Comparison of ENCODE assay signal across 15 cellular contexts in the genomic region with DNA sequence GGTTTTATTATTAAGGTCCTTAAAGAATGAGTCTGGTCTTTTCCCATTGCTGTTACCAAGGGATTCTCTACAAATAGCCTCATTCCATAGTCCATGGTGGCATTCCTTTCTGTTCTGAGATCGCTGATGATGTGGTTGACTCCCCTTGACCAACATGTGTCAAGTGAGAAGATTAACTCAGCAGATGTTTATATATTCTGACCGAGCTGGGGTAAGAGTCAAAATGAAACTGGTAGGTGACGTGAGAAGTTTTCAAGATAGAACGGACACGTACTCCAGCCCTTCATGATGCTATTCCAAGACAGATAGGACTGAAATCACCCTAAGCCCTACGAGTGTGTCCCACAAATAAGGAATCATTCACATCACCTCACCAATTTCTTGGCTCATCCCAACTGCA.
A peak's percentile ranks its signal among the peaks of the same experiment; 100 is the strongest.
DNase-seq lines count a peak whose midpoint lies in the region; ATAC-seq, FAIRE-seq and TF ChIP-seq lines count a peak whose summit lies in the region.
"Had no signal": no experiment of that assay in that cellular context is flagged by ENCODE, and none has a peak within 500 bp of the region (broad histone marks: within the 10 kb centered on the region; RNA-seq: fewer than 3 reads in every experiment).

No MANE protein-coding gene starts in this region.

- TF ChIP-seq CTCF in GM10248 (IDR thresholded peaks at IDR 0.05; ENCODE audit: control extremely low read depth, extremely low read depth, low read depth, missing control alignments): no peak
- TF ChIP-seq CTCF in foreskin fibroblast (IDR thresholded peaks at IDR 0.05; ENCODE audit: low read depth, low read length): no peak

- CTCF ChIA-PET in GM10248 (lab: Yijun Ruan, JAX): interaction anchor here (1.6 to 3.3 kb wide), 4 partner anchors 12 to 84 kb away, joined by 4 to 13 read pairs (median 10); no protein-coding TSS in a partner anchor
- CTCF ChIA-PET in activated naive CD4-positive, alpha-beta T cell treated with anti-CD3 and anti-CD28 coated beads, Interleukin-2, amount 10 ng/mL, durations not matched to agents 7 days and 5 days (lab: Charles Lee): interaction anchor here (0.6 to 1.0 kb wide), 2 partner anchors 83 to 163 kb away, joined by 3 read pairs; no protein-coding TSS in a partner anchor

- H3K4me1 Mint-ChIP-seq in activated naive CD4-positive, alpha-beta T cell treated with anti-CD3 and anti-CD28 coated beads, Interleukin-2, amount 10 ng/mL, durations not matched to agents 7 days and 5 days: no peaks in the 10 kb centered on the region
- H3K4me1 Mint-ChIP-seq: immature natural killer cell had no signal

- no peak overlapping the region for H3K4me3 Mint-ChIP-seq in activated naive CD4-positive, alpha-beta T cell treated with anti-CD3 and anti-CD28 coated beads, Interleukin-2, amount 10 ng/mL, durations not matched to agents 7 days and 5 days
- H3K4me3 Mint-ChIP-seq: immature natural killer cell; naive thymus-derived CD4-positive, alpha-beta T cell; T-helper 17 cell had no signal

- FAIRE-seq in GM19239 (lab: Jason Lieb, UNC): peak; percentile 94

- no peaks in the 10 kb centered on the region for H3K36me3 ChIP-seq in aorta (ENCODE audit: control insufficient read depth in 1 of 2, insufficient read depth in 2 of 2, low read length in 1 of 2)

- ATAC-seq in HG02588 (IDR thresholded peaks at IDR 0.05; ENCODE audit: unreplicated experiment) (peak; percentile 98), HG03342 (IDR thresholded peaks at IDR 0.05; ENCODE audit: unreplicated experiment) (peak; percentile 95), aorta (ENCODE audit: low FRiP score) (no peak)
- ATAC-seq: naive thymus-derived CD4-positive, alpha-beta T cell; T-helper 17 cell had no signal

- intact Hi-C loops in aorta (cut with DNase I): no loop called here

- H3K27ac ChIP-seq in aorta (ENCODE audit: low read depth in 1 of 2, low read length in 2 of 2): no peak overlapping the region
- H3K27ac ChIP-seq: HL-60 had no signal

- WGBS in aorta, 2 donors: 91 to 92% methylated on average over 6 of the region's 6 CpGs

- H3K27me3 Mint-ChIP-seq in activated naive CD4-positive, alpha-beta T cell treated with anti-CD3 and anti-CD28 coated beads, Interleukin-2, amount 10 ng/mL, durations not matched to agents 7 days and 5 days: no peaks in the 10 kb centered on the region

- no peaks in the 10 kb centered on the region for H3K9me3 ChIP-seq in aorta (ENCODE audit: control insufficient read depth, low read length)

- no peak overlapping the region for H3K4me3 ChIP-seq in aorta (ENCODE audit: low read length in 2 of 2)
- no peak overlapping the region for H3K4me3 ChIP-seq in foreskin fibroblast (ENCODE audit: low read depth in 1 of 2, low read length in 2 of 2)

- peak; percentile 54 for DNase-seq in GM10248 (ENCODE audit: extremely low spot score)
- peak; percentile 43 for DNase-seq in GM19239 (ENCODE audit: insufficient read length, low spot score)
- no peak for DNase-seq in NCI-H2196 treated with DMSO at 0.1 percent for 48 hours (lab: John Stamatoyannopoulos, UW; ENCODE audit: unreplicated experiment)
- DNase-seq in activated naive CD4-positive, alpha-beta T cell treated with anti-CD3 and anti-CD28 coated beads, Interleukin-2, amount 10 ng/mL, durations not matched to agents 7 days and 5 days: no peak
- DNase-seq in aorta: no peak
- no peak for DNase-seq in foreskin fibroblast
- DNase-seq: erythroblast; immature natural killer cell; naive thymus-derived CD4-positive, alpha-beta T cell; NCI-H1048; NK-92 treated with Interleukin-12 subunit alpha and Interleukin-12 subunit beta, amount 100 ng/mL, for 24 hours; T-helper 17 cell had no signal

- H3K9me3 Mint-ChIP-seq in activated naive CD4-positive, alpha-beta T cell treated with anti-CD3 and anti-CD28 coated beads, Interleukin-2, amount 10 ng/mL, durations not matched to agents 7 days and 5 days: no peaks in the 10 kb centered on the region
- H3K9me3 Mint-ChIP-seq: immature natural killer cell; naive thymus-derived CD4-positive, alpha-beta T cell had no signal

- peaks cover 0 to 5% of the 10 kb centered on the region in 2 donors for H3K27me3 ChIP-seq in aorta (ENCODE audit: control insufficient read depth in 1 of 2, insufficient read depth in 2 of 2, low read length in 1 of 2)

- POLR2A ChIA-PET in GM10248 (lab: Yijun Ruan, JAX): no interaction called here

- no peaks in the 10 kb centered on the region for H3K4me1 ChIP-seq in aorta (ENCODE audit: control insufficient read depth in 1 of 2, insufficient read depth in 2 of 2, low read length in 2 of 2)

- H3K36me3 Mint-ChIP-seq in activated naive CD4-positive, alpha-beta T cell treated with anti-CD3 and anti-CD28 coated beads, Interleukin-2, amount 10 ng/mL, durations not matched to agents 7 days and 5 days: no peaks in the 10 kb centered on the region
- H3K36me3 Mint-ChIP-seq: immature natural killer cell; naive thymus-derived CD4-positive, alpha-beta T cell had no signal

- no peak overlapping the region for H3K27ac Mint-ChIP-seq in activated naive CD4-positive, alpha-beta T cell treated with anti-CD3 and anti-CD28 coated beads, Interleukin-2, amount 10 ng/mL, durations not matched to agents 7 days and 5 days
- H3K27ac Mint-ChIP-seq: immature natural killer cell; naive thymus-derived CD4-positive, alpha-beta T cell; T-helper 17 cell had no signal

Comparison
In these comparisons a context has a peak if more than half of its experiments do, and no peak if none do; other contexts are left out.
1. DNase-seq: peak in GM10248 (single experiment) and GM19239 (single experiment); none in NCI-H2196 treated with DMSO at 0.1 percent for 48 hours (single experiment), activated naive CD4-positive, alpha-beta T cell treated with anti-CD3 and anti-CD28 coated beads, Interleukin-2, amount 10 ng/mL, durations not matched to agents 7 days and 5 days (single experiment), aorta (0 of 2) and foreskin fibroblast (0 of 2).